1 cellular context compared by ENCODE assay signal in the genomic region with DNA sequence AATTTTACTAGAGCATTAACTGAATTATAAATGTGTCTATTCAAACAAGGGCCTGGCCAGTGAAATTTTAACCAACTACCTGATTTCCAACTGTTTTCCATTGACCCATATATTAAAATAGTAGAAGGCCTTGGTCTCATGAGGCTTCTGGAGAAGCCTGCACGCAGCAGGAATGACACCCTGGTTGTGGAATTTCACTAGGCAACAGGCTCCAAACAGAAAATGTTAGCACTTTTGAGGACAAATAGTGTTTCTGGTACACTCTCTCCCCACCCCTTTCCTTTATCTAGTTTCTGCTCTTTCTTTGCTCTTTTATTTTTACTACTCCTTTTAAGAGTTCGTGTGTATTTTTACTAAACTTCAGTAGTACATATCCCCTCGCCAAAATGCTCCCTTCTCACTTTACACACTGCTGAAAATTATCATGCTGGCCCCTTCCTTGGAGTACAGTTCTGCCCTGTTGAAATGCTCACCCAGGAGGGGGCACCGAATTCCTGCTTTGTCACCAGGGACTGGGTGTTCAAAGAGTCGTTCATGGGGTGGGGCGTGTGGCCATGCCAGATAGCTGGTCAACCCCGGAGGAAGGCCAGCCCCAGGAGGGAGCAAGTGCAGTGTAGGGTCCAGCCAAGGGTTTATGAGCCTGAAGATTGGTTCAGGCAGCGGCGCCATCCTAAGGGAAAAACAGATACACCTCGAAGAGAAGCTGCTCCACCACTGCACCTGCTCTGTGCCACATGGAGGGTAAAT.
TF ChIP-seq lines count a peak whose summit lies in the region.

No MANE protein-coding gene starts in this region.

TF ChIP-seq in HCT116, 20 proteins besides CTCF, POLR2A, EP300 and RAD21 (continued from another document):
- no peak for TF ChIP-seq ELF1 (IDR thresholded peaks at IDR 0.05; ENCODE audit: borderline replicate concordance, low read depth)
- no peak for TF ChIP-seq POLR2AphosphoS5 (IDR thresholded peaks at IDR 0.05; ENCODE audit: low read depth, low read length)
- no peak for TF ChIP-seq FOSL1 (IDR thresholded peaks at IDR 0.05; ENCODE audit: low read depth)
- TF ChIP-seq, protein P1, sequence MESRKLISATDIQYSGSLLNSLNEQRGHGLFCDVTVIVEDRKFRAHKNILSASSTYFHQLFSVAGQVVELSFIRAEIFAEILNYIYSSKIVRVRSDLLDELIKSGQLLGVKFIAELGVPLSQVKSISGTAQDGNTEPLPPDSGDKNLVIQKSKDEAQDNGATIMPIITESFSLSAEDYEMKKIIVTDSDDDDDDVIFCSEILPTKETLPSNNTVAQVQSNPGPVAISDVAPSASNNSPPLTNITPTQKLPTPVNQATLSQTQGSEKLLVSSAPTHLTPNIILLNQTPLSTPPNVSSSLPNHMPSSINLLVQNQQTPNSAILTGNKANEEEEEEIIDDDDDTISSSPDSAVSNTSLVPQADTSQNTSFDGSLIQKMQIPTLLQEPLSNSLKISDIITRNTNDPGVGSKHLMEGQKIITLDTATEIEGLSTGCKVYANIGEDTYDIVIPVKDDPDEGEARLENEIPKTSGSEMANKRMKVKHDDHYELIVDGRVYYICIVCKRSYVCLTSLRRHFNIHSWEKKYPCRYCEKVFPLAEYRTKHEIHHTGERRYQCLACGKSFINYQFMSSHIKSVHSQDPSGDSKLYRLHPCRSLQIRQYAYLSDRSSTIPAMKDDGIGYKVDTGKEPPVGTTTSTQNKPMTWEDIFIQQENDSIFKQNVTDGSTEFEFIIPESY (IDR thresholded peaks at IDR 0.05; ENCODE audit: extremely low read depth, insufficient replicate concordance, low read length), result no peak
- TF ChIP-seq EGR1 (IDR thresholded peaks at IDR 0.05; ENCODE audit: low read depth), result no peak
- no peak for TF ChIP-seq TCF7L2 (IDR thresholded peaks at IDR 0.05; ENCODE audit: borderline replicate concordance, extremely low read depth, insufficient read depth, insufficient read length)
- no peak for TF ChIP-seq EZH2 (IDR thresholded peaks at IDR 0.05)
